Comparison of ENCODE assay signal across 24 cellular contexts in the genomic region with DNA sequence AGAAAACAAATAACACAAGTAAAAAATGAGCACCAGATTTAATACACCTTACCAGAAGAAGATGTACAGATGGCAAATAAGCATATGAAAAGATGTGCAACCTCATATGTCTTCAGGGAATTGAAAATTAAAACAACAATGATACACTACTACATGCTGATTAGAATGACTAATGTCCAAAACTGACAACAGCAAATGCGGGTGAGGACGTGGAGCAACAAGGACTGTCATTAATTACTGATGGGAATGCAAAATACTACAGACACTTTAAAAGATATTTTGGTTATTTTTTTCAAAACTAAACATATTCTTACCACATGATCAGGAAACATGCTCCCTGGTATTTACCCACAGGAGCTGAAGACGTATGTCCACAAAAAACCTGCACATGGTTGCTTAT.
"Had no signal": no experiment of that assay in that cellular context is flagged by ENCODE, and none has a peak within 500 bp of the region (broad histone marks: within the 10 kb centered on the region; RNA-seq: fewer than 3 reads in every experiment).

No MANE protein-coding gene starts in this region.

- DNase-seq: activated CD4-positive, alpha-beta T cell treated with anti-CD3 and anti-CD28 coated beads, Interleukin-2, amount 50 U/mL, for 48 hours; activated CD8-positive, alpha-beta memory T cell treated with anti-CD3 and anti-CD28 coated beads, Interleukin-2, amount 10 ng/mL, durations not matched to agents 7 days and 5 days; activated gamma-delta T cell; activated T-cell treated with anti-CD3 and anti-CD28 coated beads, Interleukin-2, amount 50 U/mL, for 1 hour; amniotic stem cell; body of pancreas; central memory CD4-positive, alpha-beta T cell; effector CD4-positive, alpha-beta T cell; kidney; left ventricle myocardium superior; mesendoderm; stimulated activated CD4-positive, alpha-beta T cell treated with anti-CD3 and anti-CD28 coated beads, Interleukin-4, amount 100 ng/mL, for 4 hours; stimulated activated CD8-positive, alpha-beta memory T cell treated with anti-CD3 and anti-CD28 coated beads, Interleukin-4, amount 100 ng/mL, for 48 hours; stimulated activated naive CD8-positive, alpha-beta T cell treated with anti-CD3 and anti-CD28 coated beads, Interleukin-15, Interleukin-2, amounts not matched to agents 100 U/mL and 50 U/mL, for 24 hours; T-helper 9 cell; uterus had no signal

- H3K27ac ChIP-seq: body of pancreas, hepatocyte, SK-N-MC had no signal

- H3K9me3 ChIP-seq: body of pancreas, right atrium auricular region, thoracic aorta, uterus had no signal

- H3K36me3 ChIP-seq: right atrium auricular region, thoracic aorta, uterus had no signal

- H3K4me3 ChIP-seq: body of pancreas, coronary artery, hepatocyte, right atrium auricular region, SK-N-MC, skin epidermis, thoracic aorta, uterus had no signal

- H3K4me3 Mint-ChIP-seq: activated CD8-positive, alpha-beta memory T cell treated with anti-CD3 and anti-CD28 coated beads, Interleukin-2, amount 10 ng/mL, durations not matched to agents 7 days and 5 days; activated naive CD8-positive, alpha-beta T cell had no signal

- H3K27me3 Mint-ChIP-seq: activated CD8-positive, alpha-beta memory T cell treated with anti-CD3 and anti-CD28 coated beads, Interleukin-2, amount 10 ng/mL, durations not matched to agents 7 days and 5 days; activated naive CD8-positive, alpha-beta T cell; progenitor cell of endocrine pancreas had no signal

- H3K27me3 ChIP-seq: body of pancreas, hepatocyte, right atrium auricular region, uterus had no signal

- H3K27ac Mint-ChIP-seq: activated CD8-positive, alpha-beta memory T cell treated with anti-CD3 and anti-CD28 coated beads, Interleukin-2, amount 10 ng/mL, durations not matched to agents 7 days and 5 days; progenitor cell of endocrine pancreas had no signal

- ATAC-seq: activated CD8-positive, alpha-beta memory T cell treated with anti-CD3 and anti-CD28 coated beads, Interleukin-2, amount 10 ng/mL, durations not matched to agents 7 days and 5 days; body of pancreas; left ventricle myocardium superior; stimulated activated naive CD8-positive, alpha-beta T cell treated with anti-CD3 and anti-CD28 coated beads, Interleukin-15, Interleukin-2, amounts not matched to agents 100 U/mL and 50 U/mL, for 24 hours had no signal
